Comparison of ENCODE assay signal across 10 cellular contexts in the genomic region with DNA sequence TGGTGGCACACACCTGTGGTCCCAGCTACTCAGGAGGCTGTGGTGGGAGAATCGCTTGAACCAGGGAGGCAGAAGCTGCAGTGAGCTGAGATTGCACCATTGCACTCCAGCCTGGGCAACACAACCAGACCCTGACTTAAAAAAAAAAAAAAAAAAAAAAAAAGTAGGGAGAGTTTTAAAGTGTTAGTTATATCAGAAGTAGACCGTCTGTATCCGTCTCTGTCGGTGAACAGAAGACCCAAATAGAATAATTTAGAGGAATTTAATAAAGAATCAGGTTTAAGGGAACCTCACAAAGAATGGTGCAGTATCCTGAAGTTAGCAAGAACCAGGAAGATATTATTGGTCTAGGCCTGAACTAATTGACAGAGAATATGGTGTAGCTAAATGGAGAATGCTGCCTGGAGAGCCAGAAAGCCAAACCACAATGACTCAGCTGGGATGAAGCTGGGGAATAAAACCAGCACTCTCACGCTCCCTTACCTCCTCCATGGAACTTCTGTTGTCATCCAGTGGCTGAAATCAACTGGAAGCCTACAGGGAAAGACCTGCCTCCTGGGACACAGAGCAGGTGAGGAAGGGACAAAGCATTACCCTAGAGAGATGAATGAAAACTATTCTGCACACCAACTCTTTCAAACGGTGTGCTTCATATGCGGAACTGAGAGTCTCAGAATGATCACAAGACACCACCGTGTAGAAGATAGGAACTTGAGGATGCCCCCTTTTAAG. TPM values are rescaled to one million over a fixed set of nuclear protein-coding genes. Genes with fewer than 3 reads are reported as not detected.
DNase-seq lines count a peak whose midpoint lies in the region; ATAC-seq and TF ChIP-seq lines count a peak whose summit lies in the region.
"Had no signal": no experiment of that assay in that cellular context is flagged by ENCODE, and none has a peak within 500 bp of the region (broad histone marks: within the 10 kb centered on the region; RNA-seq: fewer than 3 reads in every experiment).

No MANE protein-coding gene starts in this region.

- H3K4me3 ChIP-seq in GM23338 (no peak overlapping the region), upper lobe of left lung (no peak overlapping the region)

- no peak for TF ChIP-seq POLR2A in upper lobe of left lung (IDR thresholded peaks at IDR 0.05)

- H3K27me3 Mint-ChIP-seq in GM23338 (ENCODE audit: insufficient read depth, low read depth, poor library complexity): peaks cover 8% of the 10 kb centered on the region
- peaks cover 1% of the 10 kb centered on the region for H3K27me3 Mint-ChIP-seq in activated CD8-positive, alpha-beta T cell treated with anti-CD3 and anti-CD28 coated beads for 36 hours

- H3K27ac ChIP-seq in GM23338 (ENCODE audit: low read depth) (no peak overlapping the region), upper lobe of left lung (no peak overlapping the region)

- no peak overlapping the region for H3K27ac Mint-ChIP-seq in GM23338
- H3K27ac Mint-ChIP-seq in activated CD8-positive, alpha-beta T cell treated with anti-CD3 and anti-CD28 coated beads for 36 hours: no peak overlapping the region

- H3K4me3 Mint-ChIP-seq in GM23338: no peak overlapping the region
- no peak overlapping the region for H3K4me3 Mint-ChIP-seq in activated CD8-positive, alpha-beta T cell treated with anti-CD3 and anti-CD28 coated beads for 36 hours

- TF ChIP-seq CTCF in GM23338 (conservative IDR thresholded peaks at IDR 0.05; ENCODE audit: low read depth in 2 of 2): no peak
- TF ChIP-seq CTCF in upper lobe of left lung (IDR thresholded peaks at IDR 0.05): no peak
- no peak for TF ChIP-seq CTCF in activated CD8-positive, alpha-beta T cell treated with anti-CD3 and anti-CD28 coated beads for 36 hours (IDR thresholded peaks at IDR 0.05)

- no peak for TF ChIP-seq EP300 in upper lobe of left lung (IDR thresholded peaks at IDR 0.05)

- peak; percentile 91 for DNase-seq in ELR (ENCODE audit: low read depth)
- DNase-seq in GM23338 (ENCODE audit: low spot score): no peak
- DNase-seq in MV-4-11 (lab: John Stamatoyannopoulos, UW): peak; percentile 72
- peak; percentile 81 for DNase-seq in fibroblast of gingiva (ENCODE audit: low read depth)
- DNase-seq in effector CD8-positive, alpha-beta T cell (lab: John Stamatoyannopoulos, UW): no peak
- no peak for DNase-seq in upper lobe of left lung
- no peak for DNase-seq in stimulated activated CD4-positive, alpha-beta T cell treated with anti-CD3 and anti-CD28 coated beads, Interleukin-2, amount 100 ng/mL, for 24 hours
- no peak for DNase-seq in activated CD8-positive, alpha-beta T cell treated with anti-CD3 and anti-CD28 coated beads for 36 hours
- DNase-seq: activated T-cell treated with anti-CD3 and anti-CD28 coated beads, Interleukin-2, amount 50 U/mL, for 1 hour; nucleus accumbens had no signal

- intact Hi-C loops in activated CD8-positive, alpha-beta T cell treated with anti-CD3 and anti-CD28 coated beads for 36 hours (cut with micrococcal nuclease): no loop called here

- POLR2A ChIA-PET in activated CD8-positive, alpha-beta T cell treated with anti-CD3 and anti-CD28 coated beads for 36 hours (lab: Charles Lee): no interaction called here

- CTCF ChIA-PET in activated CD8-positive, alpha-beta T cell treated with anti-CD3 and anti-CD28 coated beads for 36 hours (lab: Charles Lee): interaction anchor here (1.5 to 2.3 kb wide), 3 partner anchors 8 to 319 kb away, joined by 9 to 13 read pairs (median 9); no protein-coding TSS in a partner anchor

- H3K36me3 ChIP-seq in GM23338 (ENCODE audit: insufficient read depth): no peaks in the 10 kb centered on the region
- no peaks in the 10 kb centered on the region for H3K36me3 ChIP-seq in upper lobe of left lung

- no peaks in the 10 kb centered on the region for H3F3A ChIP-seq in GM23338 (replicated peaks; ENCODE audit: low read depth)

- no peaks in the 10 kb centered on the region; the same call in 2 of the 3 replicates for H3K9me3 Mint-ChIP-seq in GM23338
- no peaks in the 10 kb centered on the region for H3K9me3 Mint-ChIP-seq in activated CD8-positive, alpha-beta T cell treated with anti-CD3 and anti-CD28 coated beads for 36 hours

- no peaks in the 10 kb centered on the region for H3K4me1 ChIP-seq in GM23338 (ENCODE audit: insufficient read depth)
- no peaks in the 10 kb centered on the region for H3K4me1 ChIP-seq in upper lobe of left lung

- peak overlapping the region; percentile 82; the same call in 1 of the 2 replicates for H2AFZ ChIP-seq in GM23338

- ATAC-seq in GM23338 (no peak), upper lobe of left lung (ENCODE audit: low FRiP score in 2 of 2) (no peak)
- ATAC-seq in activated CD8-positive, alpha-beta T cell treated with anti-CD3 and anti-CD28 coated beads for 36 hours: no peak

- no peaks in the 10 kb centered on the region for H3K36me3 Mint-ChIP-seq in GM23338 (ENCODE audit: low read depth)
- no peaks in the 10 kb centered on the region for H3K36me3 Mint-ChIP-seq in activated CD8-positive, alpha-beta T cell treated with anti-CD3 and anti-CD28 coated beads for 36 hours (ENCODE audit: low read depth)

- WGBS in upper lobe of left lung, 2 donors: 56 to 64% methylated on average over 8 of the region's 8 CpGs

- no peaks in the 10 kb centered on the region for H3K27me3 ChIP-seq in GM23338 (ENCODE audit: insufficient read depth)
- no peaks in the 10 kb centered on the region for H3K27me3 ChIP-seq in upper lobe of left lung

- no peaks in the 10 kb centered on the region for H4K20me1 ChIP-seq in GM23338 (replicated peaks; ENCODE audit: insufficient read depth)

- no peak overlapping the region for H3K4me2 ChIP-seq in GM23338

- no peaks in the 10 kb centered on the region for H3K4me1 Mint-ChIP-seq in GM23338
- H3K4me1 Mint-ChIP-seq in activated CD8-positive, alpha-beta T cell treated with anti-CD3 and anti-CD28 coated beads for 36 hours (ENCODE audit: low read depth): no peaks in the 10 kb centered on the region

- H3K9me3 ChIP-seq in upper lobe of left lung: no peaks in the 10 kb centered on the region

- H3K79me2 ChIP-seq in GM23338 (replicated peaks; ENCODE audit: insufficient read depth): no peaks in the 10 kb centered on the region

- no peaks in the 10 kb centered on the region for H3K9me2 ChIP-seq in GM23338 (ENCODE audit: insufficient read depth)

TF ChIP-seq in GM23338, 12 proteins besides CTCF, POLR2A, EP300 and RAD21 (continues in another document):
- TF ChIP-seq ZNF114 (CRISPR knock-in tag; IDR thresholded peaks at IDR 0.05) (no peak), POLR2AphosphoS5 (IDR thresholded peaks at IDR 0.05; ENCODE audit: low read depth) (no peak), NANOG (IDR thresholded peaks at IDR 0.05; ENCODE audit: borderline replicate concordance) (no peak), EZH2phosphoT487 (IDR thresholded peaks at IDR 0.05; ENCODE audit: unreplicated experiment) (no peak), EZH2 (IDR thresholded peaks at IDR 0.05; ENCODE audit: low read depth, unreplicated experiment) (no peak)
- TF ChIP-seq, protein P1, sequence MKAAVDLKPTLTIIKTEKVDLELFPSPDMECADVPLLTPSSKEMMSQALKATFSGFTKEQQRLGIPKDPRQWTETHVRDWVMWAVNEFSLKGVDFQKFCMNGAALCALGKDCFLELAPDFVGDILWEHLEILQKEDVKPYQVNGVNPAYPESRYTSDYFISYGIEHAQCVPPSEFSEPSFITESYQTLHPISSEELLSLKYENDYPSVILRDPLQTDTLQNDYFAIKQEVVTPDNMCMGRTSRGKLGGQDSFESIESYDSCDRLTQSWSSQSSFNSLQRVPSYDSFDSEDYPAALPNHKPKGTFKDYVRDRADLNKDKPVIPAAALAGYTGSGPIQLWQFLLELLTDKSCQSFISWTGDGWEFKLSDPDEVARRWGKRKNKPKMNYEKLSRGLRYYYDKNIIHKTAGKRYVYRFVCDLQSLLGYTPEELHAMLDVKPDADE (IDR thresholded peaks at IDR 0.05): no peak

RNA-seq across cellular contexts. Expression of a gene that starts 39.1 kb away (rescaled TPM):
- total RNA-seq in GM23338 (2014; rRNA removed; shearing (Covaris generic)): 5.6 and 8.8 TPM in 2 replicates
- 3.5 and 3.9 TPM in 2 replicates for polyA plus RNA-seq in GM23338 (2016; fragmentation: Nextera tagmentation; extraction: Ambion mirVana)
- 10 to 100 TPM; 16.4 to 56.3 (median 28.6) TPM for total RNA-seq in upper lobe of left lung
- 1 to 10 TPM; 4.5 to 4.7 TPM for total RNA-seq in activated CD8-positive, alpha-beta T cell treated with anti-CD3 and anti-CD28 coated beads for 36 hours

RNA-seq across cellular contexts. Expression of a gene that starts 59.9 kb away (rescaled TPM):
- 3.0 and 3.4 TPM in 2 replicates for total RNA-seq in GM23338 (2014; rRNA removed; shearing (Covaris generic))
- 22.6 and 23.9 TPM in 2 replicates for polyA plus RNA-seq in GM23338 (2016; fragmentation: Nextera tagmentation; extraction: Ambion mirVana)
- total RNA-seq in upper lobe of left lung: not detected
- total RNA-seq in activated CD8-positive, alpha-beta T cell treated with anti-CD3 and anti-CD28 coated beads for 36 hours: not detected

Comparison
In these comparisons a context has a peak if more than half of its experiments do, and no peak if none do; other contexts are left out.
1. DNase-seq: peak in ELR (single experiment), MV-4-11 (single experiment) and fibroblast of gingiva (single experiment); none in GM23338 (single experiment), effector CD8-positive, alpha-beta T cell (single experiment), upper lobe of left lung (0 of 2), stimulated activated CD4-positive, alpha-beta T cell treated with anti-CD3 and anti-CD28 coated beads, Interleukin-2, amount 100 ng/mL, for 24 hours (0 of 2) and activated CD8-positive, alpha-beta T cell treated with anti-CD3 and anti-CD28 coated beads for 36 hours (single experiment).